25 cellular contexts compared by ENCODE assay signal in genomic region chr6:25928562-25929324, GRCh38. TPM values are rescaled to one million over a fixed set of nuclear protein-coding genes. Genes with fewer than 3 reads are reported as not detected.
A peak's percentile ranks its signal among the peaks of the same experiment; 100 is the strongest.
DNase-seq lines count a peak whose midpoint lies in the region; ATAC-seq and TF ChIP-seq lines count a peak whose summit lies in the region.
"Had no signal": no experiment of that assay in that cellular context is flagged by ENCODE, and none has a peak within 500 bp of the region (broad histone marks: within the 10 kb centered on the region; RNA-seq: fewer than 3 reads in every experiment).

No MANE protein-coding gene starts in this region.

- no peaks in the 10 kb centered on the region for H3K27me3 ChIP-seq in GM23248 (replicated peaks; ENCODE audit: insufficient read depth)
- H3K27me3 ChIP-seq in hepatocyte = no peaks in the 10 kb centered on the region
- H3K27me3 ChIP-seq in liver (ENCODE audit: control insufficient read depth in 4 of 4, insufficient read depth in 4 of 4, low read length in 3 of 4) = no peaks in the 10 kb centered on the region
- H3K27me3 ChIP-seq: SJCRH30 had no signal

- no peaks in the 10 kb centered on the region for H3F3A ChIP-seq in GM23248 (ENCODE audit: insufficient read depth)

- no peaks in the 10 kb centered on the region for H3K4me1 ChIP-seq in GM23248 (ENCODE audit: insufficient read depth)
- peaks cover 12% of the 10 kb centered on the region for H3K4me1 ChIP-seq in hepatocyte (ENCODE audit: insufficient read depth)
- peaks cover 5 to 42% (median 9%) of the 10 kb centered on the region in 4 donors for H3K4me1 ChIP-seq in liver (ENCODE audit: control insufficient read depth in 4 of 4, insufficient read depth in 4 of 4, low read length in 3 of 4)
- H3K4me1 ChIP-seq: SJCRH30 had no signal

- no peak for DNase-seq in GM23248
- no peak for DNase-seq in hepatocyte (ENCODE audit: low spot score)
- no peak for DNase-seq in sciatic nerve (ENCODE audit: low spot score)
- no peak for DNase-seq in SKM-1 (lab: John Stamatoyannopoulos, UW; ENCODE audit: unreplicated experiment)
- no peak for DNase-seq in posterior vena cava (ENCODE audit: low spot score)
- DNase-seq: ACHN, Calu3, GOT3, Kasumi-1, NCI-H1105 treated with DMSO at 0.1 percent for 48 hours, NCI-H2029, NCI-H446, NCI-H524 treated with DMSO at 0.1 percent for 48 hours, NCI-H774, PC-3, SJCRH30, T-cell had no signal

- in situ Hi-C loops in GM23248 (cut with MboI) = no loop called here

- H3K79me2 ChIP-seq in GM23248 (ENCODE audit: insufficient read depth) = no peaks in the 10 kb centered on the region
- no peaks in the 10 kb centered on the region for H3K79me2 ChIP-seq in hepatocyte

- intact Hi-C loops in sciatic nerve (cut with DNase I) = no loop called here
- intact Hi-C loops in posterior vena cava (cut with DNase I) = no loop called here

- H3K9me2 ChIP-seq in GM23248 (ENCODE audit: insufficient read depth) (no peaks in the 10 kb centered on the region), hepatocyte (replicated peaks; ENCODE audit: insufficient read depth) (no peaks in the 10 kb centered on the region)

- H3K36me3 ChIP-seq in GM23248 (ENCODE audit: low read depth) (no peaks in the 10 kb centered on the region), hepatocyte (replicated peaks; ENCODE audit: insufficient read depth, low read depth) (no peaks in the 10 kb centered on the region), liver (ENCODE audit: control insufficient read depth in 4 of 4, insufficient read depth in 3 of 4, low read depth in 1 of 4, low read length in 3 of 4) (peaks cover 0 to 7% (median 4%) of the 10 kb centered on the region in 4 donors)
- H3K36me3 ChIP-seq: SJCRH30 had no signal

- H3K4me3 ChIP-seq in GM23248 = no peak overlapping the region
- H3K4me3 ChIP-seq in hepatocyte = no peak overlapping the region
- H3K4me3 ChIP-seq in liver (ENCODE audit: low read depth in 1 of 3, low read length in 3 of 3) = peak overlapping the region; percentile 52 to 85 (median 84)
- H3K4me3 ChIP-seq: K562, SJCRH30 had no signal

- H3K27ac ChIP-seq in GM23248 (no peak overlapping the region), hepatocyte (peak overlapping the region; percentile 3), liver (ENCODE audit: low read depth in 1 of 2, low read length in 2 of 2) (peak overlapping the region; percentile 89 to 96)
- H3K27ac ChIP-seq: SJCRH30 had no signal

- peak; percentile 7 to 22 for TF ChIP-seq RAD21 in liver (IDR thresholded peaks at IDR 0.05)

- 68 to 70% methylated on average over 4 of the region's 4 CpGs for WGBS in GM23248 (ENCODE audit: low coverage in 1 of 2, low lambda C conversion rate in 2 of 2, missing lambda C conversion rate in 2 of 2), 2 experiments
- 73% methylated on average over 4 of the region's 4 CpGs for WGBS in hepatocyte (ENCODE audit: low lambda C conversion rate, missing lambda C conversion rate)
- 33% methylated on average over 4 of the region's 4 CpGs for WGBS in liver

- H3K4me2 ChIP-seq in GM23248 (ENCODE audit: unreplicated experiment) (no peak overlapping the region), hepatocyte (peak overlapping the region; percentile 11)

- H4K20me1 ChIP-seq in GM23248 (ENCODE audit: insufficient read depth) (no peaks in the 10 kb centered on the region), hepatocyte (ENCODE audit: insufficient read depth, poor library complexity, severe bottlenecking) (no peaks in the 10 kb centered on the region)

- ATAC-seq in GM18520 (IDR thresholded peaks at IDR 0.05; ENCODE audit: unreplicated experiment) (no peak), sciatic nerve (no peak)
- ATAC-seq: HCT116, K562, PC-3, SK-N-SH treated with all-trans-retinoic acid at 6 μM for 48 hours, T-cell had no signal

- 0 out of 2 replicates have a peak overlapping the region, but pooled peaks have one; percentile 10 for H2AFZ ChIP-seq in GM23248
- H2AFZ ChIP-seq in hepatocyte = no peak overlapping the region

- H3K9me3 ChIP-seq in GM23248 (ENCODE audit: low read depth) = no peaks in the 10 kb centered on the region
- no peaks in the 10 kb centered on the region for H3K9me3 ChIP-seq in hepatocyte (ENCODE audit: low read depth)
- H3K9me3 ChIP-seq in liver (ENCODE audit: control insufficient read depth in 4 of 4, low read length in 3 of 4) = no peaks in the 10 kb centered on the region
- H3K9me3 ChIP-seq: SJCRH30 had no signal

- H3K9ac ChIP-seq in GM23248 = no peak overlapping the region
- peak overlapping the region; percentile 69 to 98 for H3K9ac ChIP-seq in liver (ENCODE audit: low read depth in 1 of 2, low read length in 2 of 2)

- TF ChIP-seq CTCF in hepatocyte (IDR thresholded peaks at IDR 0.05; ENCODE audit: poor library complexity) = no peak
- no peak for TF ChIP-seq CTCF in liver (IDR thresholded peaks at IDR 0.05; ENCODE audit: low read depth, low read length, missing input control)

TF ChIP-seq in liver, 16 proteins besides CTCF, POLR2A, EP300 and RAD21 (continues in another document):
- TF ChIP-seq FOXA2 (IDR thresholded peaks at IDR 0.05) (peak; percentile 82), MAX (IDR thresholded peaks at IDR 0.05) (peak; percentile 53), HNF4G (IDR thresholded peaks at IDR 0.05) (peak; percentile 76), HNF4A (conservative IDR thresholded peaks at IDR 0.05) (peak; percentile 94 to 97), ATF3 (IDR thresholded peaks at IDR 0.05) (no peak), JUND (IDR thresholded peaks at IDR 0.05) (peak in 1 of 2 donors; percentile 46), GABPA (IDR thresholded peaks at IDR 0.05 in 1 of 2, conservative IDR thresholded peaks at IDR 0.05 in 1 of 2) (no peak), SP1 (IDR thresholded peaks at IDR 0.05) (peak; percentile 75), YY1 (IDR thresholded peaks at IDR 0.05) (peak; percentile 88), ZBTB33 (IDR thresholded peaks at IDR 0.05) (peak; percentile 68), FOXA1 (IDR thresholded peaks at IDR 0.05) (peak; percentile 87), NR2F2 (IDR thresholded peaks at IDR 0.05) (no peak), RXRA (IDR thresholded peaks at IDR 0.05) (peak; percentile 78 to 86)

RNA-seq across cellular contexts. Expression of gene SLC17A2, which starts 1.7 kb away (rescaled TPM):
- total RNA-seq in GM23248 (2014; rRNA removed; shearing (Covaris generic)) = not detected in 2 replicates
- polyA plus RNA-seq in GM23248 (2016; fragmentation: Nextera tagmentation; extraction: Ambion mirVana) (not detected in 2 replicates), hepatocyte (2.2 and 2.8 TPM in 2 replicates), liver (10 to 100 TPM; 26.2 to 32.3 TPM)
- total RNA-seq in hepatocyte (6.4 and 7.7 TPM in 2 replicates), liver (10 to 100 TPM; 43.3 to 88.1 TPM), sciatic nerve (not detected), posterior vena cava (not detected)
- total RNA-seq: Calu3, HT-29, K562, MCF 10A, PC-3, SJCRH30, T-cell had no signal
- polyA plus RNA-seq: BJ, K562 had no signal

RNA-seq across cellular contexts. Expression of gene TRIM38, which starts 33.9 kb away (rescaled TPM):
- 5.9 and 7.6 TPM in 2 replicates for total RNA-seq in GM23248 (2014; rRNA removed; shearing (Covaris generic))
- polyA plus RNA-seq in GM23248 (2016; fragmentation: Nextera tagmentation; extraction: Ambion mirVana) (6.5 and 7.3 TPM in 2 replicates), hepatocyte (3.2 and 5.2 TPM in 2 replicates), liver (1 to 10 TPM; 1.5 to 2.8 TPM)
- total RNA-seq in hepatocyte (7.9 and 8.6 TPM in 2 replicates), liver (1 to 10 TPM; 2.9 to 3.9 TPM), sciatic nerve (15.6 TPM), posterior vena cava (10 to 100 TPM; 13.7 to 13.8 TPM)

RNA-seq across cellular contexts. Expression of gene SLC17A3, which starts 54.7 kb away (rescaled TPM):
- total RNA-seq in GM23248 (2014; rRNA removed; shearing (Covaris generic)) = not detected in 2 replicates
- polyA plus RNA-seq in GM23248 (2016; fragmentation: Nextera tagmentation; extraction: Ambion mirVana) = not detected in 2 replicates
- total RNA-seq in hepatocyte = 0.23 and 0.36 TPM in 2 replicates
- polyA plus RNA-seq in hepatocyte = 0.43 and 0.57 TPM in 2 replicates
- 10 to 100 TPM in 1 of 2 donors, 1 to 10 TPM in 1; 1.6 to 13.6 TPM for total RNA-seq in liver
- polyA plus RNA-seq in liver = 10 to 100 TPM in 1 of 2 donors, 1 to 10 TPM in 1; 8.3 to 23.2 TPM
- total RNA-seq in sciatic nerve = not detected
- not detected for total RNA-seq in posterior vena cava
- total RNA-seq: Calu3, HT-29, K562, MCF 10A, PC-3, SJCRH30 had no signal
- polyA plus RNA-seq: BJ had no signal

Comparison
In these comparisons a context has a peak if more than half of its experiments do, and no peak if none do; other contexts are left out.
1. H3K4me3 ChIP-seq: peak in liver (3 of 3); none in GM23248 (single experiment) and hepatocyte (single experiment).